In genomic region chr1:981955-982558, GRCh38 we compare ENCODE assay signal across 13 cellular contexts. TPM values are rescaled to one million over a fixed set of nuclear protein-coding genes. Genes with fewer than 3 reads are reported as not detected.
"Had no signal": no experiment of that assay in that cellular context is flagged by ENCODE, and none has a peak within 500 bp of the region (broad histone marks: within the 10 kb centered on the region; RNA-seq: fewer than 3 reads in every experiment).

TSS of gene PERM1 (minus strand) at chr1:982093. CDS start at chr1:981029, 1,064 bp downstream.

- H3K4me1 ChIP-seq: thyroid gland had no signal

- H3K27me3 ChIP-seq: thyroid gland had no signal

- ATAC-seq: activated naive CD4-positive, alpha-beta T cell treated with anti-CD3 and anti-CD28 coated beads, Interleukin-2, amount 50 U/mL, for 72 hours; mucosa of descending colon; natural killer cell had no signal

- H3K9me3 Mint-ChIP-seq: activated naive CD4-positive, alpha-beta T cell treated with anti-CD3 and anti-CD28 coated beads, Interleukin-2, amount 50 U/mL, for 72 hours; immature natural killer cell; natural killer cell had no signal

- H3K27ac ChIP-seq: thyroid gland had no signal

- DNase-seq: activated CD4-positive, alpha-beta T cell treated with anti-CD3 and anti-CD28 coated beads, Interleukin-2, amount 50 U/mL, for 1 hour; activated CD4-positive, CD25-positive, alpha-beta regulatory T cell; activated effector memory CD4-positive, alpha-beta T cell treated with Interleukin-2 at 50 U/mL for 16 hours; dermis blood vessel endothelial cell; immature natural killer cell; natural killer cell; occipital lobe; T-helper 2 cell; thyroid gland had no signal

- H3K9me3 ChIP-seq: mucosa of descending colon, thyroid gland had no signal

- H3K4me1 Mint-ChIP-seq: natural killer cell had no signal

- H3K36me3 Mint-ChIP-seq: activated naive CD4-positive, alpha-beta T cell treated with anti-CD3 and anti-CD28 coated beads, Interleukin-2, amount 50 U/mL, for 72 hours; immature natural killer cell; natural killer cell had no signal

- H3K27ac Mint-ChIP-seq: immature natural killer cell, natural killer cell had no signal

- H3K36me3 ChIP-seq: thyroid gland had no signal

- H3K4me3 ChIP-seq: mucosa of descending colon, thyroid gland had no signal

- H3K4me3 Mint-ChIP-seq: immature natural killer cell, natural killer cell had no signal

RNA-seq across cellular contexts. Expression of gene PERM1, which starts in this region (rescaled TPM):
- total RNA-seq: activated naive CD4-positive, alpha-beta T cell treated with anti-CD3 and anti-CD28 coated beads, Interleukin-2, amount 50 U/mL, for 72 hours; dermis blood vessel endothelial cell; epithelial cell of proximal tubule; natural killer cell; pulmonary artery endothelial cell had no signal
- polyA plus RNA-seq: immature natural killer cell had no signal
